ENCODE assay signal across 20 cellular contexts in genomic region chr9:4706971-4707622, GRCh38. TPM values are rescaled to one million over a fixed set of nuclear protein-coding genes. Genes with fewer than 3 reads are reported as not detected.
A peak's percentile ranks its signal among the peaks of the same experiment; 100 is the strongest.
DNase-seq lines count a peak whose midpoint lies in the region; ATAC-seq, FAIRE-seq and TF ChIP-seq lines count a peak whose summit lies in the region.
"Had no signal": no experiment of that assay in that cellular context is flagged by ENCODE, and none has a peak within 500 bp of the region (broad histone marks: within the 10 kb centered on the region; RNA-seq: fewer than 3 reads in every experiment).

No MANE protein-coding gene starts in this region.

- peak overlapping the region; percentile 62 for H3K27ac Mint-ChIP-seq in CD4-positive, alpha-beta T cell
- H3K27ac Mint-ChIP-seq: activated CD4-positive, alpha-beta memory T cell treated with anti-CD3 and anti-CD28 coated beads, Interleukin-2, amount 10 ng/mL, durations not matched to agents 7 days and 5 days; activated naive CD8-positive, alpha-beta T cell treated with anti-CD3 and anti-CD28 coated beads, Interleukin-2, amount 10 ng/mL, durations not matched to agents 7 days and 5 days; endodermal cell had no signal

- peaks cover 73% of the 10 kb centered on the region; the same call in 2 of the 3 replicates for H3K36me3 ChIP-seq in K562 (ENCODE audit: control insufficient read depth, insufficient read depth, low read length)

- H4K20me1 ChIP-seq in K562 (replicated peaks; ENCODE audit: control insufficient read depth, insufficient read depth, low read length) = no peaks in the 10 kb centered on the region

- no peaks in the 10 kb centered on the region for H3K9me1 ChIP-seq in K562 (ENCODE audit: control insufficient read depth, insufficient read depth, low read length)

- POLR2A ChIA-PET in A549 (lab: Yijun Ruan, JAX) (no interaction called here), K562 (lab: Yijun Ruan, JAX) (interaction anchor here (0.6 kb wide), 1 partner anchor 89 kb away, joined by 4 read pairs; no protein-coding TSS in a partner anchor)
- POLR2A ChIA-PET in CD4-positive, alpha-beta T cell (lab: Charles Lee) = interaction anchor here (1.1 kb wide), 1 partner anchor 34 kb away, joined by 5 read pairs; the partner anchor contains the start of gene AK3

- no peak for TF ChIP-seq RAD21 in A549 (conservative IDR thresholded peaks at IDR 0.05 in 1 of 2, IDR thresholded peaks at IDR 0.05 in 1 of 2)
- no peak for TF ChIP-seq RAD21 in K562 (CRISPR knock-in tag; conservative IDR thresholded peaks at IDR 0.05 in 1 of 2, IDR thresholded peaks at IDR 0.05 in 1 of 2)

- TF ChIP-seq EP300 in A549 (IDR thresholded peaks at IDR 0.05) (no peak), K562 (IDR thresholded peaks at IDR 0.05; ENCODE audit: low read length) (no peak)

- no peaks in the 10 kb centered on the region for H3K4me1 ChIP-seq in A549
- no peaks in the 10 kb centered on the region for H3K4me1 ChIP-seq in K562 (replicated peaks in 1 of 2; ENCODE audit: control insufficient read depth in 2 of 2, insufficient read depth in 2 of 2, low read length in 2 of 2)
- H3K4me1 ChIP-seq: heart left ventricle, right lobe of liver had no signal

- H3K27me3 ChIP-seq in CD4-positive, alpha-beta T cell (ENCODE audit: control insufficient read depth, insufficient read depth, low read length) = no peaks in the 10 kb centered on the region
- H3K27me3 ChIP-seq in K562 (ENCODE audit: control insufficient read depth in 2 of 2, insufficient read depth in 2 of 2, low read length in 2 of 2) = no peaks in the 10 kb centered on the region
- H3K27me3 ChIP-seq: heart left ventricle, right lobe of liver had no signal

- H3K9ac ChIP-seq in K562 (ENCODE audit: insufficient read depth in 1 of 2, low read depth in 2 of 2, low read length in 2 of 2) = no peak overlapping the region

- no peaks in the 10 kb centered on the region for H3K79me2 ChIP-seq in K562 (ENCODE audit: control insufficient read depth, insufficient read depth, low read length)

- H3K9me3 ChIP-seq in A549 (no peaks in the 10 kb centered on the region), K562 (replicated peaks; ENCODE audit: control insufficient read depth, insufficient read depth, low read depth, low read length) (no peaks in the 10 kb centered on the region)
- H3K9me3 ChIP-seq in CD4-positive, alpha-beta T cell (ENCODE audit: control insufficient read depth, low read length) = no peaks in the 10 kb centered on the region
- H3K9me3 ChIP-seq: heart left ventricle, right lobe of liver had no signal

- intact Hi-C loops in CD4-positive, alpha-beta T cell (cut with DNase I, micrococcal nuclease) = no loop called here
- intact Hi-C loops in K562 (cut with micrococcal nuclease) = no loop called here

- no peak overlapping the region for H2AFZ ChIP-seq in K562 (ENCODE audit: low read depth, low read length)

- no peak for TF ChIP-seq CTCF in A549 (IDR thresholded peaks at IDR 0.05)
- no peak for TF ChIP-seq CTCF in CD4-positive, alpha-beta T cell (IDR thresholded peaks at IDR 0.05)
- TF ChIP-seq CTCF in NB4 (IDR thresholded peaks at IDR 0.05; ENCODE audit: low read depth, low read length) = no peak
- no peak for TF ChIP-seq CTCF in K562 (IDR thresholded peaks at IDR 0.05 in 2 of 3, conservative IDR thresholded peaks at IDR 0.05 in 1 of 3; ENCODE audit: insufficient read depth in 2 of 3, low read depth in 1 of 3, low read length in 3 of 3)

- no TSS peak for BruUV-seq in K562 (replicated peaks; lab: Mats Ljungman, UMichigan)

- no peaks in the 10 kb centered on the region for H3K27me3 Mint-ChIP-seq in CD4-positive, alpha-beta T cell
- H3K27me3 Mint-ChIP-seq: activated CD4-positive, alpha-beta memory T cell treated with anti-CD3 and anti-CD28 coated beads, Interleukin-2, amount 10 ng/mL, durations not matched to agents 7 days and 5 days; activated naive CD8-positive, alpha-beta T cell treated with anti-CD3 and anti-CD28 coated beads, Interleukin-2, amount 10 ng/mL, durations not matched to agents 7 days and 5 days; brain had no signal

- no peak overlapping the region for H3K4me3 Mint-ChIP-seq in CD4-positive, alpha-beta T cell
- H3K4me3 Mint-ChIP-seq: activated CD4-positive, alpha-beta memory T cell treated with anti-CD3 and anti-CD28 coated beads, Interleukin-2, amount 10 ng/mL, durations not matched to agents 7 days and 5 days; activated naive CD8-positive, alpha-beta T cell treated with anti-CD3 and anti-CD28 coated beads, Interleukin-2, amount 10 ng/mL, durations not matched to agents 7 days and 5 days; activated T-cell treated with anti-CD3 and anti-CD28 coated beads, Interleukin-2, amount 50 U/mL, for 4 hours; brain; endodermal cell had no signal

- H3K27ac ChIP-seq in A549 (no peak overlapping the region), K562 (ENCODE audit: extremely low read depth, low read depth, low read length) (0 out of 3 replicates have a peak overlapping the region, but pooled peaks have one; percentile 22)
- H3K27ac ChIP-seq in CD4-positive, alpha-beta T cell (ENCODE audit: low read depth, low read length) = no peak overlapping the region
- H3K27ac ChIP-seq: heart left ventricle, right lobe of liver had no signal

- in situ Hi-C loops in K562 (cut with MboI) = no loop called here

- CTCF ChIA-PET in A549 (lab: Yijun Ruan, JAX) (interaction anchor here (1.0 kb wide), 1 partner anchor 114 kb away, joined by 3 read pairs; no protein-coding TSS in a partner anchor), K562 (lab: Yijun Ruan, JAX; ENCODE audit: low intra/inter-chr PET ratio) (no interaction called here)
- CTCF ChIA-PET in CD4-positive, alpha-beta T cell (lab: Charles Lee) = no interaction called here

- H3K4me2 ChIP-seq in A549 (no peak overlapping the region), K562 (ENCODE audit: insufficient read depth, low read length) (no peak overlapping the region)

- 48% methylated on average over 4 of the region's 4 CpGs for WGBS in A549 (ENCODE audit: missing lambda C conversion rate)
- 51% methylated on average over 4 of the region's 4 CpGs for WGBS in K562 (ENCODE audit: insufficient coverage, low coverage, missing lambda C conversion rate)

- FAIRE-seq in A549 (lab: Jason Lieb, UNC) (peak; percentile 18), K562 (lab: Jason Lieb, UNC) (no peak)
- FAIRE-seq: H1 had no signal

- no peak overlapping the region for H3K4me3 ChIP-seq in A549
- no peak overlapping the region for H3K4me3 ChIP-seq in NB4 (ENCODE audit: low read depth, low read length)
- H3K4me3 ChIP-seq in K562 = no peak overlapping the region
- H3K4me3 ChIP-seq: heart left ventricle, right lobe of liver had no signal

- TF ChIP-seq POLR2A in A549 (IDR thresholded peaks at IDR 0.05; ENCODE audit: low read length) (no peak), NB4 (IDR thresholded peaks at IDR 0.05; ENCODE audit: extremely low read depth, insufficient read length) (no peak), K562 (conservative IDR thresholded peaks at IDR 0.05) (no peak)

- ATAC-seq in A549 (no peak), K562 (no peak)
- ATAC-seq in CD4-positive, alpha-beta T cell (ENCODE audit: poor library complexity) = no peak
- ATAC-seq: activated T-cell treated with anti-CD3 and anti-CD28 coated beads, Interleukin-2, amount 50 U/mL, for 4 hours; heart left ventricle; stimulated activated naive CD8-positive, alpha-beta T cell treated with anti-CD3 and anti-CD28 coated beads, Interleukin-15, Interleukin-2, amounts not matched to agents 100 U/mL and 50 U/mL, for 24 hours had no signal

- no peaks in the 10 kb centered on the region for H3K4me1 Mint-ChIP-seq in CD4-positive, alpha-beta T cell (ENCODE audit: low read depth)
- H3K4me1 Mint-ChIP-seq: brain, endodermal cell had no signal

- peaks cover 77% of the 10 kb centered on the region for H3K36me3 Mint-ChIP-seq in CD4-positive, alpha-beta T cell (ENCODE audit: low read depth)

- no peaks in the 10 kb centered on the region for H3K9me3 Mint-ChIP-seq in CD4-positive, alpha-beta T cell
- H3K9me3 Mint-ChIP-seq: activated CD4-positive, alpha-beta memory T cell treated with anti-CD3 and anti-CD28 coated beads, Interleukin-2, amount 10 ng/mL, durations not matched to agents 7 days and 5 days; activated naive CD8-positive, alpha-beta T cell treated with anti-CD3 and anti-CD28 coated beads, Interleukin-2, amount 10 ng/mL, durations not matched to agents 7 days and 5 days; activated T-cell treated with anti-CD3 and anti-CD28 coated beads, Interleukin-2, amount 50 U/mL, for 4 hours; brain; endodermal cell had no signal

- no peak for DNase-seq in A549 (ENCODE audit: low read depth in 1 of 2, low spot score in 1 of 2)
- DNase-seq in CD4-positive, alpha-beta T cell = no peak
- peak; percentile 53 for DNase-seq in NB4 (ENCODE audit: low read depth)
- DNase-seq in K562 (ENCODE audit: extremely low read depth in 1 of 4, low spot score in 3 of 4) = no peak
- DNase-seq in stimulated activated CD4-positive, alpha-beta T cell treated with anti-CD3 and anti-CD28 coated beads, Interleukin-1b, Interleukin-23, amount 100 ng/mL, for 48 hours = no peak
- DNase-seq in NCI-H510A treated with DMSO at 0.1 percent for 48 hours (lab: John Stamatoyannopoulos, UW) = no peak
- no peak for DNase-seq in T-helper 2 cell
- no peak for DNase-seq in HCEC 1CT
- DNase-seq: activated CD4-positive, alpha-beta memory T cell treated with anti-CD3 and anti-CD28 coated beads, Interleukin-2, amount 10 ng/mL, durations not matched to agents 7 days and 5 days; activated naive CD8-positive, alpha-beta T cell treated with anti-CD3 and anti-CD28 coated beads, Interleukin-2, amount 10 ng/mL, durations not matched to agents 7 days and 5 days; activated T-cell treated with anti-CD3 and anti-CD28 coated beads, Interleukin-2, amount 50 U/mL, for 4 hours; endodermal cell; heart left ventricle; NCI-H226; nucleus accumbens; right lobe of liver; stimulated activated naive CD8-positive, alpha-beta T cell treated with anti-CD3 and anti-CD28 coated beads, Interleukin-15, Interleukin-2, amounts not matched to agents 100 U/mL and 50 U/mL, for 24 hours; trophoblast cell had no signal

RNA-seq across cellular contexts. Expression of gene CDC37L1, which starts 27.7 kb away (rescaled TPM):
- 10.4 and 16.2 TPM in 2 replicates for polyA plus RNA-seq in A549 (2011; rRNA removed)
- 4.5 and 5.5 TPM in 2 replicates for polyA plus RNA-seq in A549 (2012; cell fraction: cytosol; rRNA removed)
- polyA plus RNA-seq in A549 (2012; cell fraction: nucleus; rRNA removed) = 2.2 and 3.2 TPM in 2 replicates
- polyA plus RNA-seq in A549 (2017; fragmentation: RNase III; extraction: RNeasy Plus Mini Kit Qiagen cat#74134 plus additional on column Dnase treatment) = 9.5 to 10.5 TPM (median 9.7 TPM) in 3 replicates
- polyA minus RNA-seq in A549 (2011; rRNA and poly(A)+ RNA removed) = 3.8 and 5.1 TPM in 2 replicates
- 10 to 100 TPM; 49.1 to 53.4 TPM for total RNA-seq in CD4-positive, alpha-beta T cell
- total RNA-seq in K562 (2011; cell fraction: chromatin; rRNA removed; ENCODE audit: low replicate concordance) = 11.4 and 21.5 TPM in 2 replicates
- 4.7 and 9.3 TPM in 2 replicates for total RNA-seq in K562 (2011; cell fraction: nucleolus; rRNA removed)
- total RNA-seq in K562 (2011; cell fraction: nucleoplasm; rRNA removed) = 7.1 and 9.8 TPM in 2 replicates
- 6.0 and 8.1 TPM in 2 replicates for total RNA-seq in K562 (2014; rRNA removed)
- 7.8 and 8.5 TPM in 2 replicates for total RNA-seq in K562 (2014; rRNA removed; fragmentation: Illumina TruSeq; extraction: Trizol)
- 7.2 and 7.8 TPM in 2 replicates for total RNA-seq in K562 (2015; rRNA removed; fragmentation: Illumina TruSeq; extraction: Trizol)
- total RNA-seq in K562 (2021) = 5.5 and 7.9 TPM in 2 replicates
- 3.6 and 5.4 TPM in 2 replicates for polyA plus RNA-seq in K562 (2011; rRNA removed)
- 1.4 and 2.2 TPM in 2 replicates for polyA plus RNA-seq in K562 (2011; cell fraction: cytosol; rRNA removed)
- 2.8 and 2.9 TPM in 2 replicates for polyA plus RNA-seq in K562 (2011; cell fraction: nucleus; rRNA removed)
- polyA plus RNA-seq in K562 (2012) = 3.6 and 4.0 TPM in 2 replicates
- 5.3 and 5.4 TPM in 2 replicates for polyA plus RNA-seq in K562 (2014; fragmentation: Illumina TruSeq; extraction: Trizol)
- 1 to 10 TPM; 1.5 TPM for polyA plus RNA-seq in K562 (2014; fragmentation: Nextera tagmentation; extraction: Ambion mirVana)
- polyA plus RNA-seq in K562 (2014; rRNA removed) = 7.5 and 9.6 TPM in 2 replicates
- polyA minus RNA-seq in K562 (2011; rRNA and poly(A)+ RNA removed) = 9.3 and 10.3 TPM in 2 replicates
- polyA minus RNA-seq in K562 (2011; cell fraction: cytosol; rRNA and poly(A)+ RNA removed) = 3.6 and 5.2 TPM in 2 replicates
- polyA minus RNA-seq in K562 (2011; cell fraction: nucleus; rRNA and poly(A)+ RNA removed) = 6.3 and 9.4 TPM in 2 replicates

RNA-seq across cellular contexts. Expression of gene AK3, which starts 33.9 kb away (rescaled TPM):
- polyA plus RNA-seq in A549 (2011; rRNA removed) (70.4 and 83.0 TPM in 2 replicates), A549 (2017; fragmentation: RNase III; extraction: RNeasy Plus Mini Kit Qiagen cat#74134 plus additional on column Dnase treatment) (42.6 to 51.0 TPM (median 49.0 TPM) in 3 replicates), K562 (2011; rRNA removed) (33.6 and 47.4 TPM in 2 replicates), K562 (2014; fragmentation: Illumina TruSeq; extraction: Trizol) (43.2 and 49.7 TPM in 2 replicates), K562 (2014; fragmentation: Nextera tagmentation; extraction: Ambion mirVana) (10 to 100 TPM; 12.2 to 16.0 TPM), K562 (2014; rRNA removed) (39.7 and 41.8 TPM in 2 replicates)
- polyA plus RNA-seq in A549 (2012; cell fraction: cytosol; rRNA removed) = 14.9 and 21.0 TPM in 2 replicates
- 6.3 and 8.9 TPM in 2 replicates for polyA plus RNA-seq in A549 (2012; cell fraction: nucleus; rRNA removed)
- polyA minus RNA-seq in A549 (2011; rRNA and poly(A)+ RNA removed) = 22.6 and 31.3 TPM in 2 replicates
- total RNA-seq in CD4-positive, alpha-beta T cell = 10 to 100 TPM; 19.9 to 20.9 TPM
- 12.2 and 41.1 TPM in 2 replicates for total RNA-seq in K562 (2011; cell fraction: chromatin; rRNA removed; ENCODE audit: low replicate concordance)
- 15.2 and 20.9 TPM in 2 replicates for total RNA-seq in K562 (2011; cell fraction: nucleolus; rRNA removed)
- 14.7 and 28.6 TPM in 2 replicates for total RNA-seq in K562 (2011; cell fraction: nucleoplasm; rRNA removed)
- total RNA-seq in K562 (2014; rRNA removed) (78.6 and 148 TPM in 2 replicates), K562 (2014; rRNA removed; fragmentation: Illumina TruSeq; extraction: Trizol) (44.7 and 55.0 TPM in 2 replicates), K562 (2015; rRNA removed; fragmentation: Illumina TruSeq; extraction: Trizol) (34.2 and 40.5 TPM in 2 replicates), K562 (2021) (35.6 and 36.9 TPM in 2 replicates)
- polyA plus RNA-seq in K562 (2011; cell fraction: cytosol; rRNA removed) = 12.4 and 15.0 TPM in 2 replicates
- 24.0 and 31.9 TPM in 2 replicates for polyA plus RNA-seq in K562 (2011; cell fraction: nucleus; rRNA removed)
- polyA plus RNA-seq in K562 (2012) = 29.8 and 35.5 TPM in 2 replicates
- 20.3 and 22.8 TPM in 2 replicates for polyA minus RNA-seq in K562 (2011; rRNA and poly(A)+ RNA removed)
- polyA minus RNA-seq in K562 (2011; cell fraction: cytosol; rRNA and poly(A)+ RNA removed) = 18.7 and 28.2 TPM in 2 replicates
- polyA minus RNA-seq in K562 (2011; cell fraction: nucleus; rRNA and poly(A)+ RNA removed) = 30.8 and 33.7 TPM in 2 replicates

RNA-seq across cellular contexts. Expression of gene SPATA6L, which starts 40.8 kb away (rescaled TPM):
- polyA plus RNA-seq in A549 (2011; rRNA removed) (5.9 and 6.6 TPM in 2 replicates), A549 (2017; fragmentation: RNase III; extraction: RNeasy Plus Mini Kit Qiagen cat#74134 plus additional on column Dnase treatment) (0.99 to 1.6 TPM (median 1.2 TPM) in 3 replicates), K562 (2011; rRNA removed) (0.03 and 0.04 TPM in 2 replicates), K562 (2014; fragmentation: Illumina TruSeq; extraction: Trizol) (not detected in 2 replicates), K562 (2014; fragmentation: Nextera tagmentation; extraction: Ambion mirVana) (under 1 TPM; 0.04 to 0.08 TPM), K562 (2014; rRNA removed) (0.21 and 0.31 TPM in 2 replicates)
- polyA plus RNA-seq in A549 (2012; cell fraction: cytosol; rRNA removed) = 1.8 and 2.6 TPM in 2 replicates
- polyA plus RNA-seq in A549 (2012; cell fraction: nucleus; rRNA removed) = 1.9 and 2.1 TPM in 2 replicates
- 10.5 and 12.8 TPM in 2 replicates for polyA minus RNA-seq in A549 (2011; rRNA and poly(A)+ RNA removed)
- 10 to 100 TPM in 1 of 2 experiments, 1 to 10 TPM in 1; 9.4 to 10.8 TPM for total RNA-seq in CD4-positive, alpha-beta T cell
- 0.16 TPM in 1 of 2 replicates, not detected in the other for total RNA-seq in K562 (2011; cell fraction: chromatin; rRNA removed; ENCODE audit: low replicate concordance)
- total RNA-seq in K562 (2011; cell fraction: nucleolus; rRNA removed) = not detected in 2 replicates
- 0.15 TPM in 1 of 2 replicates, not detected in the other for total RNA-seq in K562 (2011; cell fraction: nucleoplasm; rRNA removed)
- total RNA-seq in K562 (2014; rRNA removed) (1.00 TPM in 1 of 2 replicates, not detected in the other), K562 (2014; rRNA removed; fragmentation: Illumina TruSeq; extraction: Trizol) (0.06 TPM in 1 of 2 replicates, not detected in the other), K562 (2015; rRNA removed; fragmentation: Illumina TruSeq; extraction: Trizol) (not detected in 2 replicates), K562 (2021) (not detected in 2 replicates)
- not detected in 2 replicates for polyA plus RNA-seq in K562 (2011; cell fraction: cytosol; rRNA removed)
- polyA plus RNA-seq in K562 (2011; cell fraction: nucleus; rRNA removed) = 0.10 and 0.45 TPM in 2 replicates
- 0.14 and 0.57 TPM in 2 replicates for polyA plus RNA-seq in K562 (2012)
- 0.03 and 0.25 TPM in 2 replicates for polyA minus RNA-seq in K562 (2011; rRNA and poly(A)+ RNA removed)
- not detected in 2 replicates for polyA minus RNA-seq in K562 (2011; cell fraction: cytosol; rRNA and poly(A)+ RNA removed)
- polyA minus RNA-seq in K562 (2011; cell fraction: nucleus; rRNA and poly(A)+ RNA removed) = not detected in 2 replicates

RNA-seq across cellular contexts. Expression of gene PLPP6, which starts 45.0 kb away (rescaled TPM):
- 13.2 and 13.5 TPM in 2 replicates for polyA plus RNA-seq in A549 (2011; rRNA removed)
- 6.0 and 7.8 TPM in 2 replicates for polyA plus RNA-seq in A549 (2012; cell fraction: cytosol; rRNA removed)
- polyA plus RNA-seq in A549 (2012; cell fraction: nucleus; rRNA removed) = 7.2 and 7.9 TPM in 2 replicates
- 8.8 to 11.2 TPM (median 11.2 TPM) in 3 replicates for polyA plus RNA-seq in A549 (2017; fragmentation: RNase III; extraction: RNeasy Plus Mini Kit Qiagen cat#74134 plus additional on column Dnase treatment)
- 11.2 and 12.0 TPM in 2 replicates for polyA minus RNA-seq in A549 (2011; rRNA and poly(A)+ RNA removed)
- 10 to 100 TPM in 1 of 2 experiments, 1 to 10 TPM in 1; 8.9 to 10.5 TPM for total RNA-seq in CD4-positive, alpha-beta T cell
- total RNA-seq in K562 (2011; cell fraction: chromatin; rRNA removed; ENCODE audit: low replicate concordance) = 9.1 TPM in 2 replicates
- 12.2 and 13.0 TPM in 2 replicates for total RNA-seq in K562 (2011; cell fraction: nucleolus; rRNA removed)
- 12.5 and 16.6 TPM in 2 replicates for total RNA-seq in K562 (2011; cell fraction: nucleoplasm; rRNA removed)
- 5.4 and 5.6 TPM in 2 replicates for total RNA-seq in K562 (2014; rRNA removed)
- total RNA-seq in K562 (2014; rRNA removed; fragmentation: Illumina TruSeq; extraction: Trizol) = 4.9 and 5.3 TPM in 2 replicates
- total RNA-seq in K562 (2015; rRNA removed; fragmentation: Illumina TruSeq; extraction: Trizol) = 4.5 and 5.1 TPM in 2 replicates
- total RNA-seq in K562 (2021) = 6.4 and 6.9 TPM in 2 replicates
- 8.3 and 8.9 TPM in 2 replicates for polyA plus RNA-seq in K562 (2011; rRNA removed)
- polyA plus RNA-seq in K562 (2011; cell fraction: cytosol; rRNA removed) = 6.0 and 8.2 TPM in 2 replicates
- polyA plus RNA-seq in K562 (2011; cell fraction: nucleus; rRNA removed) = 10.3 and 12.0 TPM in 2 replicates
- polyA plus RNA-seq in K562 (2012) = 6.9 and 8.6 TPM in 2 replicates
- polyA plus RNA-seq in K562 (2014; fragmentation: Illumina TruSeq; extraction: Trizol) = 7.0 and 7.3 TPM in 2 replicates
- polyA plus RNA-seq in K562 (2014; fragmentation: Nextera tagmentation; extraction: Ambion mirVana) = 1 to 10 TPM; 1.9 to 2.0 TPM
- polyA plus RNA-seq in K562 (2014; rRNA removed) = 6.3 and 6.7 TPM in 2 replicates
- polyA minus RNA-seq in K562 (2011; rRNA and poly(A)+ RNA removed) = 8.7 and 9.3 TPM in 2 replicates
- polyA minus RNA-seq in K562 (2011; cell fraction: cytosol; rRNA and poly(A)+ RNA removed) = 4.7 and 4.9 TPM in 2 replicates
- polyA minus RNA-seq in K562 (2011; cell fraction: nucleus; rRNA and poly(A)+ RNA removed) = 9.6 and 14.2 TPM in 2 replicates

Comparison
In these comparisons a context has a peak if more than half of its experiments do, and no peak if none do; other contexts are left out.
1. RNA of gene SPATA6L, which starts 40.8 kb away (total RNA-seq): 9.4 to 10.8 TPM in CD4-positive, alpha-beta T cell; 0.06 to 1.00 TPM in K562; every median in the first group is over 4 times any median in the second.